Comparison of ENCODE assay signal across 17 cellular contexts in the genomic region with DNA sequence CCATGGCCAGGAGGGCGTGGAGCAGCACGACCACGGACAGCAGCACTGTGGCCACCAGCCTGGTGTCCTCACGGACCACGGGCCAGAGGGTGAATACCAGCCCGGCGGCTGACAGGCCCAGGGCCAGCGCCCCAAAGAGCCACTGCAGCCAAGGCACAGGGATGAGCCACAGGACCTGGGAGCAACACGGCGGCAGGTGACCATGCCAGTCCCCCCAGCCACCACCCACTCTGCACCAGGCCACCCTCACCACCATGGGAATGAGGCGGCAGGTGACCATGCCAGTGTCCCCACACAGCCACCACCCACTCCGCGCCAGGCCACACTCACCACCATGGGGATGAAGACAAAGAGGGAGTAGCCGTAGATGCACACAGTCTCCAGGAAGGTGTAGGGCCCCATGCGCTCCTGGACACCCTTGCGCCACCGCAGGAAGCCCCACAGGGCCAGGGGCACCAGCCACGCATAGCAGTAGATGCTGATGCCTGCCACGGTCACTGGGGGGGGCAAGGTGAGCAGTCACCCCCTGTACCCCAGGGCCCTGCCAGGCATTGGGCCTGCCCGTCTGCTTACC. TPM values are rescaled to one million over a fixed set of nuclear protein-coding genes. Genes with fewer than 3 reads are reported as not detected.
DNase-seq lines count a peak whose midpoint lies in the region; TF ChIP-seq lines count a peak whose summit lies in the region.
"Had no signal": no experiment of that assay in that cellular context is flagged by ENCODE, and none has a peak within 500 bp of the region (broad histone marks: within the 10 kb centered on the region; RNA-seq: fewer than 3 reads in every experiment).

No MANE protein-coding gene starts in this region.

- no peak overlapping the region for H3K18ac ChIP-seq in mesenchymal stem cell (ENCODE audit: low read depth in 1 of 2, low read length in 2 of 2)

- peak overlapping the region; percentile 27 for H4K8ac ChIP-seq in mesenchymal stem cell (ENCODE audit: low read length)

- peak overlapping the region in 1 of 2 experiments; percentile 22 for H2BK12ac ChIP-seq in mesenchymal stem cell (ENCODE audit: low read length in 2 of 2)

- no peak overlapping the region for H3K4me2 ChIP-seq in mesenchymal stem cell (ENCODE audit: low read length, poor library complexity, severe bottlenecking)
- H3K4me2 ChIP-seq: BLaER1, GM23338 had no signal

- DNase-seq in AG20443 (ENCODE audit: low spot score) (peak; percentile 4), WERI-Rb-1 (no peak), mesenchymal stem cell (no peak), tibial artery (no peak), colonic mucosa (no peak)
- no peak for DNase-seq in activated CD4-positive, alpha-beta T cell treated with anti-CD3 and anti-CD28 coated beads for 1 hour
- DNase-seq: CD4-positive, alpha-beta memory T cell; DMS79; NCI-H1417 treated with DMSO at 0.1 percent for 48 hours; NCI-H1930; NCI-H226; NCI-H524; NCI-H82; OCI-M1 had no signal

- H3K27me3 ChIP-seq in WERI-Rb-1 (ENCODE audit: insufficient read depth, low read depth, severe bottlenecking) (no peaks in the 10 kb centered on the region), mesenchymal stem cell (ENCODE audit: control insufficient read depth in 1 of 2, insufficient read depth in 1 of 2, low read length in 2 of 2) (no peaks in the 10 kb centered on the region), tibial artery (no peaks in the 10 kb centered on the region), colonic mucosa (no peaks in the 10 kb centered on the region)
- H3K27me3 ChIP-seq: BLaER1 had no signal

- no peak overlapping the region for H3K14ac ChIP-seq in mesenchymal stem cell (ENCODE audit: low read length in 2 of 2)

- H2BK120ac ChIP-seq in mesenchymal stem cell (ENCODE audit: low read depth, low read length) = no peak overlapping the region

- H3K9me3 ChIP-seq in WERI-Rb-1 (ENCODE audit: severe bottlenecking) (no peaks in the 10 kb centered on the region), mesenchymal stem cell (ENCODE audit: control insufficient read depth, low read length) (no peaks in the 10 kb centered on the region), tibial artery (no peaks in the 10 kb centered on the region), colonic mucosa (no peaks in the 10 kb centered on the region)
- H3K9me3 ChIP-seq: BLaER1 had no signal

- H3K4me1 ChIP-seq in mesenchymal stem cell (ENCODE audit: control insufficient read depth, insufficient read depth, low read depth, low read length) = peaks cover 13% of the 10 kb centered on the region
- H3K4me1 ChIP-seq in tibial artery = peaks cover 0 to 15% (median 11%) of the 10 kb centered on the region in 4 donors
- peaks cover 3% of the 10 kb centered on the region for H3K4me1 ChIP-seq in colonic mucosa

- H2AK5ac ChIP-seq in mesenchymal stem cell (ENCODE audit: low read length, severe bottlenecking) = no peak overlapping the region

- peak overlapping the region; percentile 66; the same call in 1 of the 2 replicates for H3K27ac ChIP-seq in WERI-Rb-1
- H3K27ac ChIP-seq in mesenchymal stem cell (ENCODE audit: low read length, poor library complexity, severe bottlenecking) = no peak overlapping the region
- H3K27ac ChIP-seq in tibial artery = no peak overlapping the region
- H3K27ac ChIP-seq in colonic mucosa = no peak overlapping the region
- H3K27ac ChIP-seq: BLaER1 had no signal

- no peak overlapping the region for H3K4ac ChIP-seq in mesenchymal stem cell (ENCODE audit: low read depth in 1 of 2, low read length in 2 of 2)

- no peak overlapping the region for H2AFZ ChIP-seq in mesenchymal stem cell (ENCODE audit: low read depth, low read length)
- H2AFZ ChIP-seq: GM23338 had no signal

- H3K36me3 ChIP-seq in WERI-Rb-1 = peaks cover 67% of the 10 kb centered on the region
- H3K36me3 ChIP-seq in mesenchymal stem cell (ENCODE audit: control insufficient read depth in 1 of 2, insufficient read depth in 2 of 2, low read depth in 1 of 2, low read length in 2 of 2) = peaks cover 65 to 78% of the 10 kb centered on the region in 2 experiments
- peaks cover 16 to 69% (median 46%) of the 10 kb centered on the region in 3 donors for H3K36me3 ChIP-seq in tibial artery
- peaks cover 13% of the 10 kb centered on the region for H3K36me3 ChIP-seq in colonic mucosa

- no peak overlapping the region for H2BK5ac ChIP-seq in mesenchymal stem cell (ENCODE audit: low read depth, low read length, poor library complexity, severe bottlenecking)

- H3K23ac ChIP-seq in mesenchymal stem cell (ENCODE audit: low read length in 2 of 2) = no peak overlapping the region

- H3K9ac ChIP-seq in mesenchymal stem cell (ENCODE audit: low read length) (no peak overlapping the region), colonic mucosa (ENCODE audit: low read depth in 2 of 2, low read length in 2 of 2) (no peak overlapping the region)
- H3K9ac ChIP-seq: BLaER1 had no signal

- TF ChIP-seq POLR2A in GM18526 (IDR thresholded peaks at IDR 0.05; ENCODE audit: extremely low read depth, insufficient read length) = peak; percentile 3

- intact Hi-C loops in tibial artery (cut with DNase I; ENCODE audit: low total_unique reads) (no loop called here), colonic mucosa (cut with DNase I) (no loop called here)

- peak overlapping the region; percentile 21 for H4K91ac ChIP-seq in mesenchymal stem cell (ENCODE audit: low read length)

- WGBS in mesenchymal stem cell = 96% methylated on average over 18 of the region's 20 CpGs

- H3K4me3 ChIP-seq in WERI-Rb-1 (ENCODE audit: low read depth, low read length) = no peak overlapping the region
- no peak overlapping the region for H3K4me3 ChIP-seq in mesenchymal stem cell (ENCODE audit: insufficient read depth in 1 of 2, low read depth in 1 of 2, low read length in 2 of 2)
- no peak overlapping the region for H3K4me3 ChIP-seq in tibial artery
- H3K4me3 ChIP-seq in colonic mucosa = no peak overlapping the region
- H3K4me3 ChIP-seq: BLaER1, GM23338 had no signal

- H2BK15ac ChIP-seq in mesenchymal stem cell (ENCODE audit: low read depth, poor library complexity, severe bottlenecking) = no peak overlapping the region

- TF ChIP-seq CTCF in WERI-Rb-1 (IDR thresholded peaks at IDR 0.05; ENCODE audit: low read depth, low read length) (no peak), tibial artery (IDR thresholded peaks at IDR 0.05) (no peak), colonic mucosa (IDR thresholded peaks at IDR 0.05) (no peak)

- peaks cover 34% of the 10 kb centered on the region for H3K79me1 ChIP-seq in mesenchymal stem cell (replicated peaks; ENCODE audit: low read length, poor library complexity, severe bottlenecking)

RNA-seq across cellular contexts. Expression of a gene that starts 4.8 kb away (rescaled TPM):
- polyA plus RNA-seq in mesenchymal stem cell (2013, experiment 1 of 2) = 51.4 TPM
- 51.4 TPM for polyA plus RNA-seq in mesenchymal stem cell (2013, experiment 2 of 2)
- 10 to 100 TPM; 64.4 to 71.3 TPM for total RNA-seq in colonic mucosa

RNA-seq across cellular contexts. Expression of a gene that starts 5.0 kb away (rescaled TPM):
- 20.0 TPM for polyA plus RNA-seq in mesenchymal stem cell (2013, experiment 1 of 2)
- polyA plus RNA-seq in mesenchymal stem cell (2013, experiment 2 of 2) = 22.7 TPM
- 10 to 100 TPM; 25.5 to 31.5 TPM for total RNA-seq in colonic mucosa

RNA-seq across cellular contexts. Expression of a gene that starts 37.2 kb away (rescaled TPM):
- 67.2 TPM for polyA plus RNA-seq in mesenchymal stem cell (2013, experiment 1 of 2)
- polyA plus RNA-seq in mesenchymal stem cell (2013, experiment 2 of 2) = 66.6 TPM
- total RNA-seq in colonic mucosa = 100 to 1,000 TPM in 1 of 2 donors, 10 to 100 TPM in 1; 73.8 to 141 TPM

RNA-seq across cellular contexts. Expression of a gene that starts 52.2 kb away (rescaled TPM):
- polyA plus RNA-seq in mesenchymal stem cell (2013, experiment 1 of 2) = 83.5 TPM
- 82.1 TPM for polyA plus RNA-seq in mesenchymal stem cell (2013, experiment 2 of 2)
- 10 to 100 TPM; 53.3 to 75.9 TPM for total RNA-seq in colonic mucosa
